In the genomic region with DNA sequence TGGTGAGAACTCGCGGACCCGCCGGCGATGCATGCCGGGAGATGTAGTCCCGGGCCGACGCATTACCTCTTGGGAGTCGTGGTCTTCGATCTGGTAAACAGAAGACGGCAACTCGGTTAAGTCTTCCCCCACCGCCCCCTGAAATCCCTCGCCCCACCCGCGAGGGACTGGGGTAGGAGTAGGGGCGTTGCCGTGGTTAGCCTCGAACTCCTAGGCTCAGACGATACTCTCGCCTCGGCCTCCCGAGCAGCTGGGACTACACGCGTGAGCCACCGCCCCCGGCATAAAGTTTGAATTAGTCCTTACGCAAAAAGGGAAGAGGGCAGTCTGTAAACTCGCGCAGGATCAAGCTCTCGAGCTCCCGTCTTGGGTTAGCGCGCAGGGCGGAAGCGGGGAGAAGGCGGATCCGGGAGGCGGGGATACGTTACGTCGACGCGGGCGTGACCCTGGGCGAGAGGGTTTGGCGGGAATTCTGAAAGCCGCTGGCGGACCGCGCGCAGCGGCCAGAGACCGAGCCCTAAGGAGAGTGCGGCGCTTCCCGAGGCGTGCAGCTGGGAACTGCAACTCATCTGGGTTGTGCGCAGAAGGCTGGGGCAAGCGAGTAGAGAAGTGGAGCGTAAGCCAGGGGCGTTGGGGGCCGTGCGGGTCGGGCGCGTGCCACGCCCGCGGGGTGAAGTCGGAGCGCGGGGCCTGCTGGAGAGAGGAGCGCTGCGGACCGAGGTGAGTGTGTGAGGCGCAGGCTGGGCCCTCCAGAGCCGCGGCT, we compare ENCODE assay signal across 8 cellular contexts. TPM values are rescaled to one million over a fixed set of nuclear protein-coding genes. Genes with fewer than 3 reads are reported as not detected.
DNase-seq lines count a peak whose midpoint lies in the region; ATAC-seq and TF ChIP-seq lines count a peak whose summit lies in the region.

A gene (plus strand): TSS at position 469 of the 763 bp plus-strand sequence. CDS start 3,585 bp downstream, outside the sequence.

- no peaks in the 10 kb centered on the region for H3K9me3 ChIP-seq in CD4-positive, CD25-positive, alpha-beta regulatory T cell (ENCODE audit: control insufficient read depth in 2 of 2, low read length in 2 of 2)
- H3K9me3 ChIP-seq in liver (ENCODE audit: control insufficient read depth in 4 of 4, low read length in 3 of 4) = no peaks in the 10 kb centered on the region

- H3K9ac ChIP-seq in liver (ENCODE audit: low read depth in 1 of 2, low read length in 2 of 2) = peak within 1 kb of the TSS; percentile 77 to 97

- peak within 1 kb of the TSS; percentile 98 for H3K27ac ChIP-seq in CD4-positive, CD25-positive, alpha-beta regulatory T cell (ENCODE audit: insufficient read depth, low read length, poor library complexity, severe bottlenecking)
- peak within 1 kb of the TSS; percentile 98 to 99 for H3K27ac ChIP-seq in liver (ENCODE audit: low read depth in 1 of 2, low read length in 2 of 2)

- no peaks in the 10 kb centered on the region for H3K9me3 Mint-ChIP-seq in CD4-positive, CD25-positive, alpha-beta regulatory T cell

- H3K27me3 ChIP-seq in CD4-positive, CD25-positive, alpha-beta regulatory T cell (ENCODE audit: control insufficient read depth, insufficient read depth, low read length) = no peaks in the 10 kb centered on the region
- H3K27me3 ChIP-seq in liver (ENCODE audit: control insufficient read depth in 4 of 4, insufficient read depth in 4 of 4, low read length in 3 of 4) = no peaks in the 10 kb centered on the region

- H3K4me1 Mint-ChIP-seq in CD4-positive, CD25-positive, alpha-beta regulatory T cell = peaks cover 12 to 34% (median 21%) of the 10 kb centered on the region in 4 donors

- peak; percentile 89 to 96 (median 92) for DNase-seq in CD4-positive, CD25-positive, alpha-beta regulatory T cell
- DNase-seq in NCI-H82 (lab: John Stamatoyannopoulos, UW) = peak; percentile 96
- peak; percentile 95 to 97 for DNase-seq in activated CD4-positive, alpha-beta T cell treated with anti-CD3 and anti-CD28 coated beads, Interleukin-2, amount 50 U/mL, for 48 hours
- peak; percentile 85 to 93 for DNase-seq in dermis microvascular lymphatic vessel endothelial cell (ENCODE audit: low read depth in 2 of 2)
- DNase-seq in stimulated activated CD4-positive, alpha-beta T cell treated with anti-CD3 and anti-CD28 coated beads, Interleukin-4, amount 100 ng/mL, for 1 hour = peak; percentile 92

- peak within 1 kb of the TSS; percentile 99 to 100 (median 100) for H3K27ac Mint-ChIP-seq in CD4-positive, CD25-positive, alpha-beta regulatory T cell

- ATAC-seq in CD4-positive, CD25-positive, alpha-beta regulatory T cell (ENCODE audit: low read depth in 2 of 2) = peak; percentile 93 to 96
- ATAC-seq in GM19438 (IDR thresholded peaks at IDR 0.05; ENCODE audit: low read depth, unreplicated experiment) (peak; percentile 83), HG03575 (IDR thresholded peaks at IDR 0.05; ENCODE audit: extremely low read depth, insufficient number of reproducible peaks, low FRiP score, unreplicated experiment) (peak; percentile 43)

- H3K4me3 Mint-ChIP-seq in CD4-positive, CD25-positive, alpha-beta regulatory T cell = peak within 1 kb of the TSS; percentile 96 to 99 (median 98)

- TF ChIP-seq RAD21 in liver (IDR thresholded peaks at IDR 0.05) = peak in 1 of 2 donors; percentile 22

- H3K36me3 ChIP-seq in CD4-positive, CD25-positive, alpha-beta regulatory T cell (ENCODE audit: control insufficient read depth, insufficient read depth, low read length) = peaks cover 8% of the 10 kb centered on the region
- H3K36me3 ChIP-seq in liver (ENCODE audit: control insufficient read depth in 4 of 4, insufficient read depth in 3 of 4, low read depth in 1 of 4, low read length in 3 of 4) = peaks cover 0 to 6% (median under 1%) of the 10 kb centered on the region in 4 donors

- under 1% methylated on average over 80 of the region's 80 CpGs for WGBS in liver

- peaks cover 6% of the 10 kb centered on the region for H3K36me3 Mint-ChIP-seq in CD4-positive, CD25-positive, alpha-beta regulatory T cell

- peaks cover 13% of the 10 kb centered on the region for H3K4me1 ChIP-seq in CD4-positive, CD25-positive, alpha-beta regulatory T cell (ENCODE audit: control insufficient read depth, insufficient read depth, low read length, poor library complexity, severe bottlenecking)
- peaks cover 8 to 18% (median 14%) of the 10 kb centered on the region in 4 donors for H3K4me1 ChIP-seq in liver (ENCODE audit: control insufficient read depth in 4 of 4, insufficient read depth in 4 of 4, low read length in 3 of 4)

- no peak for TF ChIP-seq CTCF in liver (IDR thresholded peaks at IDR 0.05; ENCODE audit: low read depth, low read length, missing input control)

- H3K27me3 Mint-ChIP-seq in CD4-positive, CD25-positive, alpha-beta regulatory T cell = no peaks in the 10 kb centered on the region

- peak within 1 kb of the TSS; percentile 99 for H3K4me3 ChIP-seq in CD4-positive, CD25-positive, alpha-beta regulatory T cell (ENCODE audit: low read depth, low read length)
- H3K4me3 ChIP-seq in liver (ENCODE audit: low read depth in 1 of 3, low read length in 3 of 3) = peak within 1 kb of the TSS; percentile 76 to 95 (median 92)

TF ChIP-seq in liver, 16 proteins besides CTCF, POLR2A, EP300 and RAD21:
- TF ChIP-seq NR2F2 (IDR thresholded peaks at IDR 0.05) (peak; percentile 64), FOXA1 (IDR thresholded peaks at IDR 0.05) (no peak), GABPA (IDR thresholded peaks at IDR 0.05 in 1 of 2, conservative IDR thresholded peaks at IDR 0.05 in 1 of 2) (peak; percentile 40 to 87), FOXA2 (IDR thresholded peaks at IDR 0.05) (no peak), RXRA (IDR thresholded peaks at IDR 0.05) (peak; percentile 34 to 50), SP1 (IDR thresholded peaks at IDR 0.05) (peak; percentile 55), EGR1 (IDR thresholded peaks at IDR 0.05; ENCODE audit: low read depth in 2 of 2) (peak in 1 of 2 donors; percentile 65), JUND (IDR thresholded peaks at IDR 0.05) (no peak), HNF4G (IDR thresholded peaks at IDR 0.05) (no peak), TAF1 (conservative IDR thresholded peaks at IDR 0.05) (no peak), YY1 (IDR thresholded peaks at IDR 0.05) (peak; percentile 78), HNF4A (conservative IDR thresholded peaks at IDR 0.05) (no peak)
- TF ChIP-seq, protein P1, sequence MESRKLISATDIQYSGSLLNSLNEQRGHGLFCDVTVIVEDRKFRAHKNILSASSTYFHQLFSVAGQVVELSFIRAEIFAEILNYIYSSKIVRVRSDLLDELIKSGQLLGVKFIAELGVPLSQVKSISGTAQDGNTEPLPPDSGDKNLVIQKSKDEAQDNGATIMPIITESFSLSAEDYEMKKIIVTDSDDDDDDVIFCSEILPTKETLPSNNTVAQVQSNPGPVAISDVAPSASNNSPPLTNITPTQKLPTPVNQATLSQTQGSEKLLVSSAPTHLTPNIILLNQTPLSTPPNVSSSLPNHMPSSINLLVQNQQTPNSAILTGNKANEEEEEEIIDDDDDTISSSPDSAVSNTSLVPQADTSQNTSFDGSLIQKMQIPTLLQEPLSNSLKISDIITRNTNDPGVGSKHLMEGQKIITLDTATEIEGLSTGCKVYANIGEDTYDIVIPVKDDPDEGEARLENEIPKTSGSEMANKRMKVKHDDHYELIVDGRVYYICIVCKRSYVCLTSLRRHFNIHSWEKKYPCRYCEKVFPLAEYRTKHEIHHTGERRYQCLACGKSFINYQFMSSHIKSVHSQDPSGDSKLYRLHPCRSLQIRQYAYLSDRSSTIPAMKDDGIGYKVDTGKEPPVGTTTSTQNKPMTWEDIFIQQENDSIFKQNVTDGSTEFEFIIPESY (IDR thresholded peaks at IDR 0.05) = peak; percentile 91
- TF ChIP-seq, protein P2, sequence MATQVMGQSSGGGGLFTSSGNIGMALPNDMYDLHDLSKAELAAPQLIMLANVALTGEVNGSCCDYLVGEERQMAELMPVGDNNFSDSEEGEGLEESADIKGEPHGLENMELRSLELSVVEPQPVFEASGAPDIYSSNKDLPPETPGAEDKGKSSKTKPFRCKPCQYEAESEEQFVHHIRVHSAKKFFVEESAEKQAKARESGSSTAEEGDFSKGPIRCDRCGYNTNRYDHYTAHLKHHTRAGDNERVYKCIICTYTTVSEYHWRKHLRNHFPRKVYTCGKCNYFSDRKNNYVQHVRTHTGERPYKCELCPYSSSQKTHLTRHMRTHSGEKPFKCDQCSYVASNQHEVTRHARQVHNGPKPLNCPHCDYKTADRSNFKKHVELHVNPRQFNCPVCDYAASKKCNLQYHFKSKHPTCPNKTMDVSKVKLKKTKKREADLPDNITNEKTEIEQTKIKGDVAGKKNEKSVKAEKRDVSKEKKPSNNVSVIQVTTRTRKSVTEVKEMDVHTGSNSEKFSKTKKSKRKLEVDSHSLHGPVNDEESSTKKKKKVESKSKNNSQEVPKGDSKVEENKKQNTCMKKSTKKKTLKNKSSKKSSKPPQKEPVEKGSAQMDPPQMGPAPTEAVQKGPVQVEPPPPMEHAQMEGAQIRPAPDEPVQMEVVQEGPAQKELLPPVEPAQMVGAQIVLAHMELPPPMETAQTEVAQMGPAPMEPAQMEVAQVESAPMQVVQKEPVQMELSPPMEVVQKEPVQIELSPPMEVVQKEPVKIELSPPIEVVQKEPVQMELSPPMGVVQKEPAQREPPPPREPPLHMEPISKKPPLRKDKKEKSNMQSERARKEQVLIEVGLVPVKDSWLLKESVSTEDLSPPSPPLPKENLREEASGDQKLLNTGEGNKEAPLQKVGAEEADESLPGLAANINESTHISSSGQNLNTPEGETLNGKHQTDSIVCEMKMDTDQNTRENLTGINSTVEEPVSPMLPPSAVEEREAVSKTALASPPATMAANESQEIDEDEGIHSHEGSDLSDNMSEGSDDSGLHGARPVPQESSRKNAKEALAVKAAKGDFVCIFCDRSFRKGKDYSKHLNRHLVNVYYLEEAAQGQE (IDR thresholded peaks at IDR 0.05) = no peak
- TF ChIP-seq, protein P3, sequence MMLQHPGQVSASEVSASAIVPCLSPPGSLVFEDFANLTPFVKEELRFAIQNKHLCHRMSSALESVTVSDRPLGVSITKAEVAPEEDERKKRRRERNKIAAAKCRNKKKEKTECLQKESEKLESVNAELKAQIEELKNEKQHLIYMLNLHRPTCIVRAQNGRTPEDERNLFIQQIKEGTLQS (IDR thresholded peaks at IDR 0.05) = no peak
- TF ChIP-seq, protein P4, sequence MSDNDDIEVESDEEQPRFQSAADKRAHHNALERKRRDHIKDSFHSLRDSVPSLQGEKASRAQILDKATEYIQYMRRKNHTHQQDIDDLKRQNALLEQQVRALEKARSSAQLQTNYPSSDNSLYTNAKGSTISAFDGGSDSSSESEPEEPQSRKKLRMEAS (IDR thresholded peaks at IDR 0.05) = peak; percentile 64

RNA-seq across cellular contexts. Expression of the gene that starts here (rescaled TPM):
- total RNA-seq in CD4-positive, CD25-positive, alpha-beta regulatory T cell = 5.5 TPM
- polyA plus RNA-seq in CD4-positive, CD25-positive, alpha-beta regulatory T cell = 1 to 10 TPM; 1.5 to 6.5 (median 3.6) TPM
- 3.7 and 5.9 TPM in 2 replicates for total RNA-seq in dermis microvascular lymphatic vessel endothelial cell
- total RNA-seq in liver = 10 to 100 TPM in 1 of 2 donors, under 1 TPM in 1; 0.25 to 11.3 TPM
- polyA plus RNA-seq in liver = under 1 TPM; 0.51 to 0.87 TPM

Comparison
In these comparisons a context has a peak if more than half of its experiments do, and no peak if none do; other contexts are left out.
1. Peak in every context shown above with its lines: DNase-seq, ATAC-seq, H3K4me3 ChIP-seq and H3K27ac ChIP-seq.
2. ATAC-seq: peak in every context shown above with its lines; median percentile 94 in CD4-positive, CD25-positive, alpha-beta regulatory T cell; 83 in GM19438; 43 in HG03575.